Comparison of ENCODE assay signal across 1 cellular context in the genomic region with DNA sequence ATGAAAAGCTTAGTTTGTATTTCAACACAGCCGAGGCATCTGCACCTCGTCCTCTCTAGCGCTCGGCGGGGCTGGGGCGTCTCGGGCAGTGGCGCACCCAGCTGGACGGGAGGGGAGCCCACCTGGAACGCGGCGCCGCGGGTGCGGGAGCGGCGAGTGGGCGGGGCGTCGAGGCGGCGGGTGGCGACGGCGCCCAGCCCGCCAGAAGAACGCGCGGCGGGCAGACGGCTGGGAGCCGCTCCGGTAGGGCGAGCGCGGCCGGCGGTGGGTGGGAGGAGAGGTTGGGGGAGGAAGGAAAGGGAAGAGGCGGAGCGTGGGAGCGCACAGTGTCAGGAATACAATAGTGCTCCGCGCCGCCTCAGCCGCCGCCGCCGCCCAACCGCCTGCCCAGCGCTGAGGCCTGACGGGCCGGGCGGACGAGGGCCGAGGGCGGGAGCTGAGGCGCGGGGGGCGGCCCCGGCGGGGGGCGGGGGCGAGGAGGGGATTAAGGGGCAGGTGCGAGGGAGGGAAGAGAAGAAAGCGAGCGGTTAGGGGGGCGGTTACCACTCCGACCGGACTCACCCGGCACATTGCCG.
TF ChIP-seq lines count a peak whose summit lies in the region.

JADE3 (plus strand) TSS at position 324 of the 575 bp plus-strand sequence. CDS start 72,474 bp downstream, outside the sequence.

TF ChIP-seq in HepG2, 621 proteins besides CTCF, POLR2A, EP300 and RAD21 (continued from another document and continues in another):
- TF ChIP-seq ZNF142 (CRISPR knock-in tag; IDR thresholded peaks at IDR 0.05) = no peak
- no peak for TF ChIP-seq RFXANK (CRISPR knock-in tag; IDR thresholded peaks at IDR 0.05)
- no peak for TF ChIP-seq ZNF432 (CRISPR knock-in tag; IDR thresholded peaks at IDR 0.05; ENCODE audit: borderline replicate concordance)
- no peak for TF ChIP-seq ZNF460 (CRISPR knock-in tag; IDR thresholded peaks at IDR 0.05; ENCODE audit: borderline replicate concordance)
- TF ChIP-seq SOX6 (IDR thresholded peaks at IDR 0.05) = no peak
- no peak for TF ChIP-seq SOX6 (CRISPR knock-in tag; IDR thresholded peaks at IDR 0.05)
- TF ChIP-seq ZSCAN12 (CRISPR knock-in tag; IDR thresholded peaks at IDR 0.05) = no peak
- no peak for TF ChIP-seq MYC (CRISPR knock-in tag; IDR thresholded peaks at IDR 0.05; ENCODE audit: borderline replicate concordance)
- TF ChIP-seq KAT8 (CRISPR knock-in tag; IDR thresholded peaks at IDR 0.05) = no peak
- no peak for TF ChIP-seq KLF12 (CRISPR knock-in tag; IDR thresholded peaks at IDR 0.05; ENCODE audit: borderline replicate concordance)
- TF ChIP-seq DPF2 (CRISPR knock-in tag; IDR thresholded peaks at IDR 0.05; ENCODE audit: borderline replicate concordance, low read depth) = no peak
- TF ChIP-seq SNRNP70 (IDR thresholded peaks at IDR 0.05; ENCODE audit: low read depth, low read length) = no peak
- TF ChIP-seq ZNF335 (CRISPR knock-in tag; IDR thresholded peaks at IDR 0.05) = no peak
- no peak for TF ChIP-seq U2AF1 (optimal IDR thresholded peaks at IDR 0.05; ENCODE audit: low read depth, low read length)
- no peak for TF ChIP-seq ARNTL (CRISPR knock-in tag; IDR thresholded peaks at IDR 0.05)
- no peak for TF ChIP-seq TBX2 (CRISPR knock-in tag; IDR thresholded peaks at IDR 0.05; ENCODE audit: borderline replicate concordance)
- TF ChIP-seq, protein P1, sequence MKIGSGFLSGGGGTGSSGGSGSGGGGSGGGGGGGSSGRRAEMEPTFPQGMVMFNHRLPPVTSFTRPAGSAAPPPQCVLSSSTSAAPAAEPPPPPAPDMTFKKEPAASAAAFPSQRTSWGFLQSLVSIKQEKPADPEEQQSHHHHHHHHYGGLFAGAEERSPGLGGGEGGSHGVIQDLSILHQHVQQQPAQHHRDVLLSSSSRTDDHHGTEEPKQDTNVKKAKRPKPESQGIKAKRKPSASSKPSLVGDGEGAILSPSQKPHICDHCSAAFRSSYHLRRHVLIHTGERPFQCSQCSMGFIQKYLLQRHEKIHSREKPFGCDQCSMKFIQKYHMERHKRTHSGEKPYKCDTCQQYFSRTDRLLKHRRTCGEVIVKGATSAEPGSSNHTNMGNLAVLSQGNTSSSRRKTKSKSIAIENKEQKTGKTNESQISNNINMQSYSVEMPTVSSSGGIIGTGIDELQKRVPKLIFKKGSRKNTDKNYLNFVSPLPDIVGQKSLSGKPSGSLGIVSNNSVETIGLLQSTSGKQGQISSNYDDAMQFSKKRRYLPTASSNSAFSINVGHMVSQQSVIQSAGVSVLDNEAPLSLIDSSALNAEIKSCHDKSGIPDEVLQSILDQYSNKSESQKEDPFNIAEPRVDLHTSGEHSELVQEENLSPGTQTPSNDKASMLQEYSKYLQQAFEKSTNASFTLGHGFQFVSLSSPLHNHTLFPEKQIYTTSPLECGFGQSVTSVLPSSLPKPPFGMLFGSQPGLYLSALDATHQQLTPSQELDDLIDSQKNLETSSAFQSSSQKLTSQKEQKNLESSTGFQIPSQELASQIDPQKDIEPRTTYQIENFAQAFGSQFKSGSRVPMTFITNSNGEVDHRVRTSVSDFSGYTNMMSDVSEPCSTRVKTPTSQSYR (CRISPR knock-in tag; IDR thresholded peaks at IDR 0.05; ENCODE audit: borderline replicate concordance) = 0 out of 2 replicates have a peak, but pooled peaks have one; percentile 15
- TF ChIP-seq RARG (CRISPR knock-in tag; IDR thresholded peaks at IDR 0.05; ENCODE audit: low read depth) = no peak
- TF ChIP-seq RXRA (CRISPR knock-in tag; IDR thresholded peaks at IDR 0.05) = no peak
- TF ChIP-seq RORA (CRISPR knock-in tag; IDR thresholded peaks at IDR 0.05) = no peak
- no peak for TF ChIP-seq HMG20A (CRISPR knock-in tag; IDR thresholded peaks at IDR 0.05; ENCODE audit: borderline replicate concordance)
- no peak for TF ChIP-seq MLXIP (CRISPR knock-in tag; IDR thresholded peaks at IDR 0.05; ENCODE audit: borderline replicate concordance)
- no peak for TF ChIP-seq SNAPC5 (CRISPR knock-in tag; IDR thresholded peaks at IDR 0.05; ENCODE audit: borderline replicate concordance)
- no peak for TF ChIP-seq TEAD2 (CRISPR knock-in tag; IDR thresholded peaks at IDR 0.05)
- TF ChIP-seq FOXK2 (IDR thresholded peaks at IDR 0.05) = no peak
- no peak for TF ChIP-seq NFIC (IDR thresholded peaks at IDR 0.05; ENCODE audit: low read length)
- TF ChIP-seq TFAP4 (IDR thresholded peaks at IDR 0.05; ENCODE audit: borderline replicate concordance, low read depth) = no peak; the same call in 1 of the 2 replicates
- TF ChIP-seq EHMT2 (IDR thresholded peaks at IDR 0.05; ENCODE audit: borderline replicate concordance, low read depth, low read length) = no peak
- no peak for TF ChIP-seq HMGXB3 (CRISPR knock-in tag; IDR thresholded peaks at IDR 0.05; ENCODE audit: borderline replicate concordance)
- no peak for TF ChIP-seq ZNF446 (CRISPR knock-in tag; IDR thresholded peaks at IDR 0.05)
- TF ChIP-seq ZNF816 (CRISPR knock-in tag; IDR thresholded peaks at IDR 0.05; ENCODE audit: borderline replicate concordance) = no peak
- no peak for TF ChIP-seq ZNF746 (CRISPR knock-in tag; IDR thresholded peaks at IDR 0.05)
- TF ChIP-seq ZNF256 (CRISPR knock-in tag; conservative IDR thresholded peaks at IDR 0.05) = no peak
- TF ChIP-seq ZNF552 (CRISPR knock-in tag; IDR thresholded peaks at IDR 0.05; ENCODE audit: borderline replicate concordance) = no peak
- TF ChIP-seq, protein P2, sequence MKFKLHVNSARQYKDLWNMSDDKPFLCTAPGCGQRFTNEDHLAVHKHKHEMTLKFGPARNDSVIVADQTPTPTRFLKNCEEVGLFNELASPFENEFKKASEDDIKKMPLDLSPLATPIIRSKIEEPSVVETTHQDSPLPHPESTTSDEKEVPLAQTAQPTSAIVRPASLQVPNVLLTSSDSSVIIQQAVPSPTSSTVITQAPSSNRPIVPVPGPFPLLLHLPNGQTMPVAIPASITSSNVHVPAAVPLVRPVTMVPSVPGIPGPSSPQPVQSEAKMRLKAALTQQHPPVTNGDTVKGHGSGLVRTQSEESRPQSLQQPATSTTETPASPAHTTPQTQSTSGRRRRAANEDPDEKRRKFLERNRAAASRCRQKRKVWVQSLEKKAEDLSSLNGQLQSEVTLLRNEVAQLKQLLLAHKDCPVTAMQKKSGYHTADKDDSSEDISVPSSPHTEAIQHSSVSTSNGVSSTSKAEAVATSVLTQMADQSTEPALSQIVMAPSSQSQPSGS (CRISPR knock-in tag; IDR thresholded peaks at IDR 0.05) = 0 out of 2 replicates have a peak, but pooled peaks have one; percentile 13
